ENCODE assay signal across 18 cellular contexts in genomic region chr3:189907803-189908202, GRCh38.
DNase-seq lines count a peak whose midpoint lies in the region; ATAC-seq, FAIRE-seq and TF ChIP-seq lines count a peak whose summit lies in the region.
"Had no signal": no experiment of that assay in that cellular context is flagged by ENCODE, and none has a peak within 500 bp of the region (broad histone marks: within the 10 kb centered on the region; RNA-seq: fewer than 3 reads in every experiment).

No MANE protein-coding gene starts in this region.

- CTCF ChIA-PET in A549 (lab: Yijun Ruan, JAX) = interaction anchor here (0.6 to 0.8 kb wide), 2 partner anchors 16 to 24 kb away, joined by 3 to 5 read pairs; no protein-coding TSS in a partner anchor
- CTCF ChIA-PET in endothelial cell of umbilical vein (lab: Charles Lee) = interaction anchor here (1.2 to 2.6 kb wide), 5 partner anchors 9 to 256 kb away, joined by 3 to 9 read pairs (median 5); no protein-coding TSS in a partner anchor

- H2AFZ ChIP-seq in endothelial cell of umbilical vein (ENCODE audit: low read depth, low read length) = no peak overlapping the region

- no peak for TF ChIP-seq EP300 in A549 (IDR thresholded peaks at IDR 0.05)

- BruUV-seq in endothelial cell of umbilical vein (replicated peaks; lab: Mats Ljungman, UMichigan) = no TSS peak

- H3K9me3 ChIP-seq in A549 (0 out of 3 replicates have a peak, but pooled peaks cover 2% of the 10 kb centered on the region), SJSA1 (replicated peaks) (no peaks in the 10 kb centered on the region), endothelial cell of umbilical vein (replicated peaks; ENCODE audit: control insufficient read depth, insufficient read depth, low read length) (no peaks in the 10 kb centered on the region)

- no peaks in the 10 kb centered on the region for H3K79me2 ChIP-seq in endothelial cell of umbilical vein (ENCODE audit: control insufficient read depth, insufficient read depth, low read length)

- TF ChIP-seq RAD21 in A549 (conservative IDR thresholded peaks at IDR 0.05 in 1 of 2, IDR thresholded peaks at IDR 0.05 in 1 of 2) = no peak

- TF ChIP-seq POLR2A in A549 (IDR thresholded peaks at IDR 0.05; ENCODE audit: low read length) = no peak
- no peak for TF ChIP-seq POLR2A in endothelial cell of umbilical vein (IDR thresholded peaks at IDR 0.05; ENCODE audit: low read depth, low read length)

- WGBS in A549 (ENCODE audit: missing lambda C conversion rate) = 92% methylated on average over 6 of the region's 6 CpGs

- H3K36me3 ChIP-seq in SJSA1 (no peaks in the 10 kb centered on the region), endothelial cell of umbilical vein (ENCODE audit: control insufficient read depth in 2 of 2, extremely low read depth in 1 of 2, insufficient read depth in 2 of 2, low read length in 2 of 2) (no peaks in the 10 kb centered on the region)

- ATAC-seq in A549 = no peak
- ATAC-seq in HG02870 (IDR thresholded peaks at IDR 0.05; ENCODE audit: unreplicated experiment) = no peak
- ATAC-seq in GM21526 (IDR thresholded peaks at IDR 0.05; ENCODE audit: low FRiP score, unreplicated experiment) = no peak

- H3K27ac ChIP-seq in A549 (peak overlapping the region; percentile 56 to 76; a peak in 5 of 6 replicates), SJSA1 (peak overlapping the region; percentile 36; the same call in 1 of the 2 replicates), endothelial cell of umbilical vein (ENCODE audit: insufficient read depth, low read depth, low read length) (peak overlapping the region; percentile 90)
- H3K27ac ChIP-seq: HL-60 had no signal

- POLR2A ChIA-PET in A549 (lab: Yijun Ruan, JAX) (no interaction called here), endothelial cell of umbilical vein (lab: Charles Lee) (interaction anchor here (0.5 to 1.1 kb wide), 3 partner anchors 14 to 66 kb away, joined by 3 to 5 read pairs (median 4); no protein-coding TSS in a partner anchor)

- H3K9me1 ChIP-seq in endothelial cell of umbilical vein (replicated peaks; ENCODE audit: control insufficient read depth, extremely low read depth, insufficient read depth, low read length) = no peaks in the 10 kb centered on the region

- dilution Hi-C loops in endothelial cell of umbilical vein (cut with MboI; ENCODE audit: extremely low pct_ligation_motif_present, low sequenced_read_pairs) = no loop called here

- H3K9ac ChIP-seq in endothelial cell of umbilical vein (replicated peaks; ENCODE audit: extremely low read depth, insufficient read depth, low read length) = no peak overlapping the region

- H3K4me2 ChIP-seq in A549 = no peak overlapping the region
- H3K4me2 ChIP-seq in endothelial cell of umbilical vein (ENCODE audit: insufficient read depth, low read length) = no peak overlapping the region

- intact Hi-C loops in endothelial cell of umbilical vein (cut with micrococcal nuclease) = loop anchor here (1.0 to 10.0 kb wide), 2 partner anchors 29 to 657 kb away; no protein-coding TSS in a partner anchor

- FAIRE-seq in A549 (lab: Jason Lieb, UNC) (no peak), endothelial cell of umbilical vein (lab: Jason Lieb, UNC) (no peak)
- FAIRE-seq: GM18507 had no signal

- no peaks in the 10 kb centered on the region for H4K20me1 ChIP-seq in endothelial cell of umbilical vein (replicated peaks; ENCODE audit: control insufficient read depth, extremely low read depth, insufficient read depth, low read length)

- H3K4me3 ChIP-seq in A549 = no peak overlapping the region
- no peak overlapping the region for H3K4me3 ChIP-seq in SJSA1
- no peak overlapping the region for H3K4me3 ChIP-seq in endothelial cell of umbilical vein (replicated peaks in 1 of 3; ENCODE audit: insufficient read depth in 1 of 3, low read depth in 1 of 3, low read length in 3 of 3)

- peaks cover 38% of the 10 kb centered on the region for H3K4me1 ChIP-seq in A549
- peaks cover 14% of the 10 kb centered on the region for H3K4me1 ChIP-seq in SJSA1 (replicated peaks)
- peaks cover 36% of the 10 kb centered on the region for H3K4me1 ChIP-seq in endothelial cell of umbilical vein (ENCODE audit: control insufficient read depth, extremely low read depth, insufficient read depth, low read length)

- DNase-seq in A549 (ENCODE audit: low read depth in 1 of 2, low spot score in 1 of 2) (no peak), NCI-H226 (peak; percentile 6), SJSA1 (ENCODE audit: low read depth in 1 of 2, low spot score in 2 of 2) (no peak), endothelial cell of umbilical vein (ENCODE audit: low read depth, low spot score) (no peak), SK-N-DZ (ENCODE audit: low spot score) (no peak)
- no peak for DNase-seq in stimulated activated CD4-positive, alpha-beta T cell treated with anti-CD3 and anti-CD28 coated beads, Interleukin-12 subunit alpha, Interleukin-12 subunit beta, amount 100 ng/mL, for 4 hours
- DNase-seq: 8988T; ACHN; C1 segment of cervical spinal cord; Calu3; CD4-positive, alpha-beta T cell; DMS 273 treated with DMSO at 0.1 percent for 48 hours; HCEC 1CT; HFFc6 had no signal

- H3K27me3 ChIP-seq in SJSA1 (replicated peaks) (no peaks in the 10 kb centered on the region), endothelial cell of umbilical vein (ENCODE audit: control insufficient read depth in 2 of 2, insufficient read depth in 2 of 2, low read length in 2 of 2) (no peaks in the 10 kb centered on the region)

- no peak for TF ChIP-seq CTCF in A549 (IDR thresholded peaks at IDR 0.05)
- TF ChIP-seq CTCF in endothelial cell of umbilical vein (IDR thresholded peaks at IDR 0.05; ENCODE audit: extremely low read depth in 1 of 2, insufficient read depth in 1 of 2, low read depth in 1 of 2, low read length in 2 of 2) = no peak

TF ChIP-seq in A549, 52 proteins besides CTCF, POLR2A, EP300 and RAD21 (continues in another document):
- TF ChIP-seq GATA3 (IDR thresholded peaks at IDR 0.05; ENCODE audit: borderline replicate concordance) (no peak), PBX3 (IDR thresholded peaks at IDR 0.05) (no peak), JUN (IDR thresholded peaks at IDR 0.05) (no peak), RARB (CRISPR knock-in tag; IDR thresholded peaks at IDR 0.05) (no peak), HEYL (CRISPR knock-in tag; IDR thresholded peaks at IDR 0.05) (no peak), CHD2 (IDR thresholded peaks at IDR 0.05; ENCODE audit: low read length, partially characterized antibody) (no peak), SMC3 (IDR thresholded peaks at IDR 0.05) (no peak)

TF ChIP-seq in endothelial cell of umbilical vein, 7 proteins besides CTCF, POLR2A, EP300 and RAD21:
- TF ChIP-seq GATA2 (IDR thresholded peaks at IDR 0.05; ENCODE audit: insufficient read depth, insufficient read length, low read depth, low read length) (no peak), JUN (IDR thresholded peaks at IDR 0.05; ENCODE audit: borderline replicate concordance, insufficient read depth, insufficient read length, low read depth) (no peak), POLR2AphosphoS5 (IDR thresholded peaks at IDR 0.05; ENCODE audit: insufficient read depth, low read depth, low read length) (no peak), MAX (IDR thresholded peaks at IDR 0.05; ENCODE audit: insufficient read depth, insufficient read length) (no peak), FOS (IDR thresholded peaks at IDR 0.05; ENCODE audit: borderline replicate concordance, insufficient read depth, low read length) (no peak), MYC (IDR thresholded peaks at IDR 0.05; ENCODE audit: low read depth, low read length) (no peak), EZH2 (IDR thresholded peaks at IDR 0.05; ENCODE audit: borderline replicate concordance, low read depth, low read length, severe bottlenecking) (no peak)

Comparison
In these comparisons a context has a peak if more than half of its experiments do, and no peak if none do; other contexts are left out.
1. H3K27ac ChIP-seq: peak in every context shown above with its lines; median percentile 90 in endothelial cell of umbilical vein; 66 in A549; 36 in SJSA1.